ENCODE assay signal across 10 cellular contexts in the genomic region with DNA sequence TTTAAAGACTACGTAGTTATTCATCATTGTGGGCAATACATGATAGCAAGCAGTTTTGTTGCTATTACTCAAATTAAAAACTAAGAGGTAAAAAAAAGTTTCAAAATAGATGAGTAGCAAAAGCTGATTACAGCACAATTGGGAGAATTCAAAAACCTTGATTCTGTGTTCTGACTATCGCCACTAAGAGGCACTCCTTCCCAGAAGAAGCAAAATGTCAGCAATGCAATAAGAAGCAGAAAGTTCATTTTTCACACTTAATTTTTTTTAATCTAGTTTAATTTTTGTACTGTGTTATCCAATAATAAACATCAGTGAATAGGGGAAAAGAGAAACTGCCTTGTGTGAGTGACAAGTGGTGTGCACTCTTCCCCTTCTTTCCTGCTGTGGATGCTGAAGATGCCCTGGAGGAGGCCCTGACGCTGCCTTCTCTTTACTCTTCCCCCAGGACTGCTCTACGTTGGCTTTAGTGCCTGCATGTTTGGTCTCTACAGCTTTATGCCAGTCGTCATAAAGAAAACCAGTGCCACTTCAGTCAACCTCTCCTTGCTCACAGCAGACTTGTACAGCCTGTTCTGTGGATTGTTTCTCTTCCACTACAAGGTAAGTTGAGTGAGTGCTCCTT.
DNase-seq lines count a peak whose midpoint lies in the region; ATAC-seq, FAIRE-seq and TF ChIP-seq lines count a peak whose summit lies in the region.
"Had no signal": no experiment of that assay in that cellular context is flagged by ENCODE, and none has a peak within 500 bp of the region (broad histone marks: within the 10 kb centered on the region; RNA-seq: fewer than 3 reads in every experiment).

No MANE protein-coding gene starts in this region.

- H3K27me3 ChIP-seq in WERI-Rb-1 (ENCODE audit: insufficient read depth, low read depth, severe bottlenecking) (no peaks in the 10 kb centered on the region), left ventricle myocardium inferior (ENCODE audit: low read depth) (no peaks in the 10 kb centered on the region), uterus (no peaks in the 10 kb centered on the region)
- H3K27me3 ChIP-seq: pancreas had no signal

- intact Hi-C loops in left ventricle myocardium inferior (cut with micrococcal nuclease) (loop anchor here (5.0 to 10.0 kb wide), 4 partner anchors 227 to 490 kb away; no protein-coding TSS in a partner anchor), uterus (cut with DNase I; ENCODE audit: low total_unique reads) (no loop called here)

- TF ChIP-seq POLR2A in uterus (IDR thresholded peaks at IDR 0.05) (no peak), H54 (IDR thresholded peaks at IDR 0.05; ENCODE audit: low read depth, low read length) (no peak), GM18505 (IDR thresholded peaks at IDR 0.05; ENCODE audit: borderline replicate concordance, extremely low read depth, insufficient read depth, insufficient read length) (no peak)

- no peak for FAIRE-seq in H54 (lab: Jason Lieb, UNC)
- FAIRE-seq: pancreas had no signal

- H3K4me1 ChIP-seq in left ventricle myocardium inferior (peaks cover 44% of the 10 kb centered on the region), uterus (no peaks in the 10 kb centered on the region)
- H3K4me1 ChIP-seq: pancreas had no signal

- H3K36me3 ChIP-seq in WERI-Rb-1 (no peaks in the 10 kb centered on the region), left ventricle myocardium inferior (no peaks in the 10 kb centered on the region), uterus (no peaks in the 10 kb centered on the region)
- H3K36me3 ChIP-seq: pancreas had no signal

- ATAC-seq in GM18505 (IDR thresholded peaks at IDR 0.05; ENCODE audit: unreplicated experiment) = no peak

- H3K4me3 ChIP-seq in WERI-Rb-1 (ENCODE audit: low read depth, low read length) (no peak overlapping the region), left ventricle myocardium inferior (peak overlapping the region; percentile 53), uterus (no peak overlapping the region)
- H3K4me3 ChIP-seq: pancreas had no signal

- DNase-seq in NCI-H748 (lab: John Stamatoyannopoulos, UW; ENCODE audit: unreplicated experiment) = peak; percentile 42
- DNase-seq in NCI-H748 treated with DMSO at 0.1 percent for 48 hours (lab: John Stamatoyannopoulos, UW) = no peak
- DNase-seq in WERI-Rb-1 = no peak
- no peak for DNase-seq in left ventricle myocardium inferior
- no peak for DNase-seq in uterus
- no peak for DNase-seq in H54 (ENCODE audit: insufficient read length, low spot score)
- no peak for DNase-seq in SKM-1 (lab: John Stamatoyannopoulos, UW; ENCODE audit: unreplicated experiment)
- DNase-seq: activated CD4-positive, CD25-positive, alpha-beta regulatory T cell treated with anti-CD3 and anti-CD28 coated beads, Interleukin-2, amount 50 U/mL, for 72 hours; pancreas had no signal

- TF ChIP-seq CTCF in WERI-Rb-1 (IDR thresholded peaks at IDR 0.05; ENCODE audit: low read depth, low read length) (peak; percentile 30; the same call in 1 of the 2 replicates), left ventricle myocardium inferior (IDR thresholded peaks at IDR 0.05; ENCODE audit: borderline replicate concordance) (peak; percentile 64), uterus (IDR thresholded peaks at IDR 0.05) (peak; percentile 53 to 61 (median 56))

- H3K27ac ChIP-seq in WERI-Rb-1 (no peak overlapping the region), left ventricle myocardium inferior (replicated peaks) (peak overlapping the region; percentile 88), uterus (peak overlapping the region in 1 of 2 donors; percentile 9)
- H3K27ac ChIP-seq: pancreas had no signal

- H3K9me3 ChIP-seq in WERI-Rb-1 (ENCODE audit: severe bottlenecking) (no peaks in the 10 kb centered on the region), left ventricle myocardium inferior (replicated peaks) (no peaks in the 10 kb centered on the region), uterus (no peaks in the 10 kb centered on the region)
- H3K9me3 ChIP-seq: pancreas had no signal
